8 cellular contexts compared by ENCODE assay signal in the genomic region with DNA sequence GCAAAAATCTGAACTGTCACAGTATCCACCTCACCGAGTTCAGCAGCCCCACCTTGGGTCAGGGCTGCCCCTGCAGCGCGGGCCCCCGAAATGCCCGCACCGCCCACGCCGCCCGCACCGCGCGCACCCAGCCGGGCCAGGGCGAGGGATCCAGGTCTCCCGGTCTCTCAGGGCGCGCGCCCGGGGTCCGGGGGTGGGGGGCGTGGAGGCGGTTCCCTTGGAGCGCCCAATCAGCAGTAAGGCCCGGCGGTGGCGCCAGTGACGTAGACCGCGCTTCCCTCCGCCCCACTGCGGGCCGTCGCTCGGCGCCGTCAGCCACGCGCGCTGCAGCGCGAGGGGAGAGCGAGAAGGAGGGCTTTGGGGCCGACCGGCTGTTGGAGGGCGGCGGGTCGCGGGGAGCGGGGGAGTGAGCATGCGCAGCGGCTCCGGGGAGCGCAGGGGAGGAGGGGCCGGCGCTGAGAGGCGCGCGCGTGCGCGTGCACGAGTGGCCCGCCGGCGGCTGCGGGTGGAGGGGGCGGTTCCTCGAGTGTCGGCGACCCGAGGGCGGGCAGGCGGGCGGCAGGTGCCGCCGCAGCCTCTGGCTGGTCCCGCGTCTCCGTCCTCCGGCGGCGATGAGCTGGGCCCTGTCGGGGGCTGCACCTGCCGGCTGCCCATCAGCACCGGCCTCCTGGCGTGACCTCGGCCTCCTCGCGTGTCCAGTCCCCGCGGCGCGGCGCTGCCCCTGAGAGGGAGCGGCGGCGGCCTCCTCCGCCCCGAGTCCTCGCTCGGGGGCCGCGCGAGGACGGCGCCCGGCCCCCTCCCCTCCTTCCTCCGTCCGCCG. TPM values are rescaled to one million over a fixed set of nuclear protein-coding genes. Genes with fewer than 3 reads are reported as not detected.
DNase-seq lines count a peak whose midpoint lies in the region; ATAC-seq and TF ChIP-seq lines count a peak whose summit lies in the region.

A gene with protein sequence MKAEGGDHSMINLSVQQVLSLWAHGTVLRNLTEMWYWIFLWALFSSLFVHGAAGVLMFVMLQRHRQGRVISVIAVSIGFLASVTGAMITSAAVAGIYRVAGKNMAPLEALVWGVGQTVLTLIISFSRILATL (plus strand): TSS at position 521 of the 820 bp plus-strand sequence. CDS start 529 bp downstream, outside the sequence.

- no peaks in the 10 kb centered on the region for H3K9me3 ChIP-seq in suprapubic skin

- no peaks in the 10 kb centered on the region for H3K9me3 Mint-ChIP-seq in activated naive CD4-positive, alpha-beta T cell treated with anti-CD3 and anti-CD28 coated beads, Interleukin-2, amount 10 ng/mL, durations not matched to agents 7 days and 5 days

- peak within 1 kb of the TSS; percentile 47 for H3K27ac ChIP-seq in suprapubic skin

- H3K36me3 Mint-ChIP-seq in activated naive CD4-positive, alpha-beta T cell treated with anti-CD3 and anti-CD28 coated beads, Interleukin-2, amount 10 ng/mL, durations not matched to agents 7 days and 5 days, result no peaks in the 10 kb centered on the region

- WGBS in suprapubic skin, result under 1% methylated on average over 28 of the region's 110 CpGs

- no peak for TF ChIP-seq EP300 in suprapubic skin (IDR thresholded peaks at IDR 0.05)

- peak; percentile 98 for DNase-seq in GM06990 (ENCODE audit: extremely low read depth, insufficient read length)
- DNase-seq in NAMALWA (ENCODE audit: low spot score), result peak; percentile 97
- DNase-seq in SK-MEL-5 (ENCODE audit: low read depth, low spot score), result peak; percentile 98
- DNase-seq in activated naive CD4-positive, alpha-beta T cell treated with anti-CD3 and anti-CD28 coated beads, Interleukin-2, amount 10 ng/mL, durations not matched to agents 7 days and 5 days, result peak; percentile 95
- peak; percentile 98 for DNase-seq in germinal center (ENCODE audit: low spot score)
- DNase-seq in omental fat pad (ENCODE audit: low spot score), result peak; percentile 75
- DNase-seq in suprapubic skin (ENCODE audit: low spot score in 2 of 2), result peak; percentile 94 to 95

- peaks cover 20% of the 10 kb centered on the region for H3K4me1 Mint-ChIP-seq in activated naive CD4-positive, alpha-beta T cell treated with anti-CD3 and anti-CD28 coated beads, Interleukin-2, amount 10 ng/mL, durations not matched to agents 7 days and 5 days

- H3K27me3 ChIP-seq in GM06990 (replicated peaks; ENCODE audit: control insufficient read depth, insufficient read depth, low read length) (no peaks in the 10 kb centered on the region), suprapubic skin (no peaks in the 10 kb centered on the region)

- H3K36me3 ChIP-seq in GM06990 (ENCODE audit: control insufficient read depth, insufficient read depth, low read length), result no peaks in the 10 kb centered on the region
- H3K36me3 ChIP-seq in suprapubic skin, result no peaks in the 10 kb centered on the region

- TF ChIP-seq POLR2A in suprapubic skin (IDR thresholded peaks at IDR 0.05), result no peak

- TF ChIP-seq CTCF in GM06990 (IDR thresholded peaks at IDR 0.05; ENCODE audit: insufficient read depth, low read length, poor library complexity, severe bottlenecking), result no peak
- TF ChIP-seq CTCF in omental fat pad (IDR thresholded peaks at IDR 0.05), result no peak
- TF ChIP-seq CTCF in suprapubic skin (IDR thresholded peaks at IDR 0.05), result no peak

- H3K4me3 Mint-ChIP-seq in activated naive CD4-positive, alpha-beta T cell treated with anti-CD3 and anti-CD28 coated beads, Interleukin-2, amount 10 ng/mL, durations not matched to agents 7 days and 5 days, result peak within 1 kb of the TSS; percentile 80

- in situ Hi-C loops in SK-MEL-5 (cut with HindIII; ENCODE audit: low pct_unique_long_range_greater_than_20kb, low sequenced_read_pairs), result no loop called here

- CTCF ChIA-PET in activated naive CD4-positive, alpha-beta T cell treated with anti-CD3 and anti-CD28 coated beads, Interleukin-2, amount 10 ng/mL, durations not matched to agents 7 days and 5 days (lab: Charles Lee), result interaction anchor here (0.6 kb wide), 1 partner anchor 148 kb away, joined by 3 read pairs; no protein-coding TSS in a partner anchor

- H3K4me1 ChIP-seq in suprapubic skin, result peaks cover 23% of the 10 kb centered on the region

- H3K27ac Mint-ChIP-seq in activated naive CD4-positive, alpha-beta T cell treated with anti-CD3 and anti-CD28 coated beads, Interleukin-2, amount 10 ng/mL, durations not matched to agents 7 days and 5 days, result peak within 1 kb of the TSS; percentile 68

- peaks cover 39% of the 10 kb centered on the region for H3K27me3 Mint-ChIP-seq in activated naive CD4-positive, alpha-beta T cell treated with anti-CD3 and anti-CD28 coated beads, Interleukin-2, amount 10 ng/mL, durations not matched to agents 7 days and 5 days

- ATAC-seq in HG02571 (IDR thresholded peaks at IDR 0.05; ENCODE audit: unreplicated experiment) (peak; percentile 98), omental fat pad (ENCODE audit: low FRiP score) (peak; percentile 99)

- H3K4me3 ChIP-seq in GM06990 (replicated peaks; ENCODE audit: low read depth, low read length) (peak within 1 kb of the TSS; percentile 92), suprapubic skin (peak within 1 kb of the TSS; percentile 76)

RNA-seq across cellular contexts. Expression of the gene that starts here (rescaled TPM):
- total RNA-seq in SK-MEL-5 (2014; rRNA removed; shearing (Covaris generic)), result 5.8 and 6.6 TPM in 2 replicates
- 3.8 and 4.9 TPM in 2 replicates for polyA plus RNA-seq in SK-MEL-5 (2015; cell fraction: cytosol; rRNA removed)
- polyA plus RNA-seq in SK-MEL-5 (2015; cell fraction: nucleus; rRNA removed), result 6.6 and 7.3 TPM in 2 replicates
- 10 to 100 TPM in 1 of 4 donors, 1 to 10 TPM in 3; 7.0 to 11.9 (median 8.8) TPM for total RNA-seq in omental fat pad
- total RNA-seq in suprapubic skin, result 1 to 10 TPM; 1.1 to 1.7 (median 1.2) TPM

Comparison
In these comparisons a context has a peak if more than half of its experiments do, and no peak if none do; other contexts are left out.
1. Peak in every context shown above with its lines: DNase-seq, ATAC-seq, H3K4me3 ChIP-seq and H3K27ac ChIP-seq.